ENCODE assay signal across 9 cellular contexts in the genomic region with DNA sequence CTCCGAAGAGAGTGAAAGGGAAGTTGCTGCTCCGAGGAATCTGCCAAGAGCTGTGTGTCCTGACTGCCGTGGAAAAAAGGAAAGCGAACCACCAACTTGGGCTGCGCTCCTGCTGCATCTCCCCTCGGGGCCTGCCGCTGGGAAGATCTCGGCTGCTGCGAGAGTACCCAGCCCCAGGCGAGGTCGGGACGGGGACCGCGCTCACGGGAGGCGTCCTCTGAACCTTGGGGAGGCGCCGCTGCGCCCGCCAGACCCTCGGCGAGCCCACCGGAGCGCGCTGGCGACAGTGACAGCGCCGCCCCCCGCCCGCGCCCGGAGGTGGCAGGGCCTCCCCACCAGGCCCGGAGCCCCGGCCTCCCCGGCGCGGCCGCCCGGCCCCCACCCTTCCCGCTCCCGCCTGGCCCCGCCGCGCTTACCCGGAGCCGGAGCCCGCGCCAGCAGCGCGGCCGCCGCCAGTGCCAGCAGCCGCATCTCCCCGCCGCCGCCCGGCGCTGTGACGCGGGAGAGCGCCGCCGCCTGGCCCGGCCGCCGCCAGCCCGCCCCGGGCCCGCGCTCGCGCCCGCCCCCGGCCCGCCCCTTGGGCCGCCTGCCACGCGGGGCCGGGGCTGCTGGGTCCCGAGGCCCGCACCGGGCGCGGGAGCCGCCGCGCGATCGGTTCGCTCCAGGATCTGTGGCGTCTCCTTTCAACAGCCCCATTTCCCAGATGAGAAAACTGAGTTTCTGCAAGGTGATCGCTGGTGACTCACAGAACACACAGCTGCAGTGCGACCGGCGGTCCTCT. TPM values are rescaled to one million over a fixed set of nuclear protein-coding genes. Genes with fewer than 3 reads are reported as not detected.
DNase-seq lines count a peak whose midpoint lies in the region; ATAC-seq, FAIRE-seq and TF ChIP-seq lines count a peak whose summit lies in the region.
"Had no signal": no experiment of that assay in that cellular context is flagged by ENCODE, and none has a peak within 500 bp of the region (broad histone marks: within the 10 kb centered on the region; RNA-seq: fewer than 3 reads in every experiment).

A gene with protein sequence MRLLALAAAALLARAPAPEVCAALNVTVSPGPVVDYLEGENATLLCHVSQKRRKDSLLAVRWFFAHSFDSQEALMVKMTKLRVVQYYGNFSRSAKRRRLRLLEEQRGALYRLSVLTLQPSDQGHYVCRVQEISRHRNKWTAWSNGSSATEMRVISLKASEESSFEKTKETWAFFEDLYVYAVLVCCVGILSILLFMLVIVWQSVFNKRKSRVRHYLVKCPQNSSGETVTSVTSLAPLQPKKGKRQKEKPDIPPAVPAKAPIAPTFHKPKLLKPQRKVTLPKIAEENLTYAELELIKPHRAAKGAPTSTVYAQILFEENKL (minus strand): TSS at position 508 of the 781 bp plus-strand sequence. CDS start 37 bp downstream, at position 471.

- H3K4me3 Mint-ChIP-seq in activated B cell treated with CpG ODN at 0.5 μM for 24 hours: peak within 1 kb of the TSS; percentile 56
- H3K4me3 Mint-ChIP-seq in nephron progenitor cell: peak within 1 kb of the TSS; percentile 86

- no peaks in the 10 kb centered on the region for H3K36me3 Mint-ChIP-seq in activated B cell treated with CpG ODN at 0.5 μM for 24 hours (ENCODE audit: low read depth)
- H3K36me3 Mint-ChIP-seq in nephron progenitor cell (ENCODE audit: low read depth): no peaks in the 10 kb centered on the region

- no peaks in the 10 kb centered on the region for H3K9me3 ChIP-seq in small intestine (ENCODE audit: control insufficient read depth, low read depth)

- intact Hi-C loops in activated B cell treated with CpG ODN at 0.5 μM for 24 hours (cut with micrococcal nuclease): no loop called here

- 2 to 10% (median 10%) methylated on average over 39 to 95 of the region's 95 CpGs for WGBS in small intestine, 3 donors

- H3K27ac ChIP-seq in small intestine (ENCODE audit: low read depth in 1 of 2, low read length in 1 of 2): peak within 1 kb of the TSS in 1 of 2 donors; percentile 72

- H3K27ac Mint-ChIP-seq in activated B cell treated with CpG ODN at 0.5 μM for 24 hours (no peak within 1 kb of the TSS), nephron progenitor cell (no peak within 1 kb of the TSS)

- CTCF ChIA-PET in activated B cell treated with CpG ODN at 0.5 μM for 24 hours (lab: Charles Lee): no interaction called here

- H3K27me3 ChIP-seq in small intestine (ENCODE audit: control insufficient read depth in 2 of 2, insufficient read depth in 2 of 2, low read length in 2 of 2): peaks cover 8 to 12% of the 10 kb centered on the region in 2 donors

- POLR2A ChIA-PET in activated B cell treated with CpG ODN at 0.5 μM for 24 hours (lab: Charles Lee): no interaction called here

- H3K4me1 Mint-ChIP-seq in activated B cell treated with CpG ODN at 0.5 μM for 24 hours (peaks cover 4% of the 10 kb centered on the region), nephron progenitor cell (peaks cover 21% of the 10 kb centered on the region)

- peak; percentile 75 for DNase-seq in DMS 273 (lab: John Stamatoyannopoulos, UW; ENCODE audit: unreplicated experiment)
- DNase-seq in DMS 273 treated with DMSO at 0.1 percent for 48 hours (lab: John Stamatoyannopoulos, UW): no peak
- DNase-seq in activated B cell treated with CpG ODN at 0.5 μM for 24 hours: no peak
- DNase-seq in frontal cortex (ENCODE audit: low spot score in 2 of 2): peak; percentile 82
- peak; percentile 73 for DNase-seq in nephron progenitor cell
- no peak for DNase-seq in small intestine
- DNase-seq in kidney glomerular epithelial cell (lab: John Stamatoyannopoulos, UW): no peak

- FAIRE-seq in frontal cortex (lab: Jason Lieb, UNC) (no peak), small intestine (lab: Jason Lieb, UNC) (no peak)
- FAIRE-seq: A204.1 had no signal

- peak within 1 kb of the TSS in 1 of 2 donors; percentile 38 for H3K4me3 ChIP-seq in small intestine (ENCODE audit: low read depth in 1 of 2, low read length in 2 of 2)

- H3K27me3 Mint-ChIP-seq in activated B cell treated with CpG ODN at 0.5 μM for 24 hours (peaks cover 22% of the 10 kb centered on the region), nephron progenitor cell (ENCODE audit: low read depth, poor library complexity) (peaks cover 55% of the 10 kb centered on the region)

- H3K9me3 Mint-ChIP-seq in activated B cell treated with CpG ODN at 0.5 μM for 24 hours: no peaks in the 10 kb centered on the region
- H3K9me3 Mint-ChIP-seq in nephron progenitor cell: no peaks in the 10 kb centered on the region

- H3K36me3 ChIP-seq in small intestine (ENCODE audit: control insufficient read depth in 2 of 2, insufficient read depth in 2 of 2, low read length in 2 of 2): no peaks in the 10 kb centered on the region

- ATAC-seq in activated B cell treated with CpG ODN at 0.5 μM for 24 hours (ENCODE audit: low read depth) (peak; percentile 25), HG03135 (IDR thresholded peaks at IDR 0.05; ENCODE audit: unreplicated experiment) (no peak)

- no peaks in the 10 kb centered on the region for H3K4me1 ChIP-seq in small intestine (ENCODE audit: control insufficient read depth in 2 of 2, insufficient read depth in 1 of 2, low read depth in 1 of 2, low read length in 1 of 2)

- TF ChIP-seq CTCF in activated B cell treated with CpG ODN at 0.5 μM for 24 hours (IDR thresholded peaks at IDR 0.05) (no peak), nephron progenitor cell (IDR thresholded peaks at IDR 0.05) (no peak)

RNA-seq across cellular contexts. Expression of the gene that starts here (rescaled TPM):
- total RNA-seq in activated B cell treated with CpG ODN at 0.5 μM for 24 hours (not detected in 2 replicates), frontal cortex (2.4 TPM)
- polyA plus RNA-seq in small intestine: 1 to 10 TPM in 1 of 3 donors, under 1 TPM in 1, not detected in 1; 0.81 to 2.4 TPM

Comparison
In these comparisons a context has a peak if more than half of its experiments do, and no peak if none do; other contexts are left out.
1. DNase-seq: peak in DMS 273 (single experiment), frontal cortex (2 of 2) and nephron progenitor cell (single experiment); none in DMS 273 treated with DMSO at 0.1 percent for 48 hours (single experiment), activated B cell treated with CpG ODN at 0.5 μM for 24 hours (single experiment), small intestine (single experiment) and kidney glomerular epithelial cell (single experiment).
2. Peak in ATAC-seq in activated B cell treated with CpG ODN at 0.5 μM for 24 hours; RNA of the gene not detected or under 1 TPM.